27 cellular contexts compared by ENCODE assay signal in the genomic region with DNA sequence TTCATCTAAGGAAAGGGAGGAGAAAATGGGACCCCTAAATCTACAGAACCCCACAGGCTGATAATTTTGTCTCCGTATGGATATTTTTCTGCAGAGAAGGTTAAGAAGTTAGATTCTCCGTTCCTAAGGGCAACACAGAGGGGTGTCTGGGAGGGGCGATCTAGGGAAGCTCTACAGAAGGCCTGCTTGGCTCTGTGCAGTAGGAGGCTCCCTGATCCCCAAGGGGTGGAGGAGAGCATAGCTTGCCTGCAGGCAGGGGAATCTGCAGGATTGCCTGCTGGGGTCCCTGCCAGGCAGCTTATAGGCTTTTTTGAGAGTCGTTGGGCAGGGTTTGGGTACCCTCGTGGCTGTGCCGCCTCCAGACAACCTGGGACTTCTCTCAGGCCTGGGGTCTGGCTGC.
A peak's percentile ranks its signal among the peaks of the same experiment; 100 is the strongest.
DNase-seq lines count a peak whose midpoint lies in the region; ATAC-seq, FAIRE-seq and TF ChIP-seq lines count a peak whose summit lies in the region.
"Had no signal": no experiment of that assay in that cellular context is flagged by ENCODE, and none has a peak within 500 bp of the region (broad histone marks: within the 10 kb centered on the region; RNA-seq: fewer than 3 reads in every experiment).

No MANE protein-coding gene starts in this region.

- H3K27me3 Mint-ChIP-seq in WTC11 (ENCODE audit: low read depth): peaks cover 2% of the 10 kb centered on the region; the same call in 1 of the 2 replicates
- no peaks in the 10 kb centered on the region for H3K27me3 Mint-ChIP-seq in neural crest cell (ENCODE audit: low read depth)
- H3K27me3 Mint-ChIP-seq in T-helper 17 cell: no peaks in the 10 kb centered on the region
- H3K27me3 Mint-ChIP-seq: CD4-positive, alpha-beta T cell; CD8-positive, alpha-beta memory T cell had no signal

- no peak for TF ChIP-seq EP300 in HepG2 (IDR thresholded peaks at IDR 0.05; ENCODE audit: low read depth in 2 of 2, low read length in 2 of 2)
- no peak for TF ChIP-seq EP300 in HepG2 (CRISPR knock-in tag; IDR thresholded peaks at IDR 0.05; ENCODE audit: borderline replicate concordance)

- H3K9me3 ChIP-seq in HepG2 (ENCODE audit: low read length) (no peaks in the 10 kb centered on the region), right lobe of liver (no peaks in the 10 kb centered on the region), T-helper 17 cell (ENCODE audit: control insufficient read depth, low read length, poor library complexity, severe bottlenecking) (no peaks in the 10 kb centered on the region)
- H3K9me3 ChIP-seq: A549; BE2C; BLaER1 treated with 17β-estradiol and CSF1 and Interleukin-3, amounts not matched to agents 10 nM and 100 nM had no signal

- H3K4me3 Mint-ChIP-seq in WTC11: no peak overlapping the region
- H3K4me3 Mint-ChIP-seq in neural crest cell: no peak overlapping the region
- H3K4me3 Mint-ChIP-seq in T-helper 17 cell: no peak overlapping the region
- H3K4me3 Mint-ChIP-seq: CD14-positive monocyte; CD4-positive, alpha-beta T cell; CD8-positive, alpha-beta memory T cell; H9 had no signal

- H3K4me3 ChIP-seq in HepG2 (replicated peaks in 1 of 3; ENCODE audit: insufficient read depth in 1 of 3, low read depth in 2 of 3, low read length in 3 of 3): no peak overlapping the region
- no peak overlapping the region for H3K4me3 ChIP-seq in right lobe of liver
- H3K4me3 ChIP-seq: A549; BLaER1 treated with 17β-estradiol and CSF1 and Interleukin-3, amounts not matched to agents 10 nM and 100 nM; GM12878; GM23248 had no signal

- H3K4me1 ChIP-seq in HepG2 (ENCODE audit: insufficient read depth, low read length): peaks cover 11% of the 10 kb centered on the region
- no peaks in the 10 kb centered on the region for H3K4me1 ChIP-seq in right lobe of liver
- H3K4me1 ChIP-seq: A549; BE2C; BLaER1 treated with 17β-estradiol and CSF1 and Interleukin-3, amounts not matched to agents 10 nM and 100 nM had no signal

- FAIRE-seq in HepG2 (lab: Jason Lieb, UNC): no peak
- FAIRE-seq: A549, D721Med, G401.6, GM12878, GM19239 had no signal

- H3K79me2 ChIP-seq in HepG2 (ENCODE audit: insufficient read depth, low read length): no peaks in the 10 kb centered on the region

- in situ Hi-C loops in HepG2 (cut with HindIII; ENCODE audit: extremely low pct_ligation_motif_present, low pct_unique_long_range_greater_than_20kb): no loop called here

- CTCF ChIA-PET in HepG2 (lab: Yijun Ruan, JAX; ENCODE audit: low intra/inter-chr PET ratio, low total read pairs): no interaction called here
- CTCF ChIA-PET in WTC11 (lab: Charles Lee): interaction anchor here (0.6 to 1.7 kb wide), 8 partner anchors 8 to 319 kb away, joined by 3 to 5 read pairs (median 3); a partner anchor contains a TSS

- H3K27ac ChIP-seq in HepG2 (ENCODE audit: extremely low read length, insufficient read depth, low read length): no peak overlapping the region
- no peak overlapping the region for H3K27ac ChIP-seq in right lobe of liver
- H3K27ac ChIP-seq: A549; BLaER1 treated with 17β-estradiol and CSF1 and Interleukin-3, amounts not matched to agents 10 nM and 100 nM; GM23248 had no signal

- peak; percentile 68 for ATAC-seq in HepG2
- no peak for ATAC-seq in right lobe of liver
- peak; percentile 60 for ATAC-seq in WTC11
- peak; percentile 33 for ATAC-seq in sciatic nerve
- ATAC-seq in T-helper 17 cell: no peak
- ATAC-seq: GM12878, HCT116 had no signal

- TF ChIP-seq CTCF in HepG2 (CRISPR knock-in tag; IDR thresholded peaks at IDR 0.05) (no peak), right lobe of liver (IDR thresholded peaks at IDR 0.05) (no peak), WTC11 (IDR thresholded peaks at IDR 0.05) (no peak), neural crest cell (conservative IDR thresholded peaks at IDR 0.05) (no peak)

- no peak for TF ChIP-seq POLR2A in HepG2 (IDR thresholded peaks at IDR 0.05; ENCODE audit: insufficient read depth in 1 of 2, low read depth in 2 of 2, low read length in 2 of 2)
- TF ChIP-seq POLR2A in right lobe of liver (IDR thresholded peaks at IDR 0.05): no peak

- peak overlapping the region; percentile 23; the same call in 1 of the 2 replicates for H3K4me2 ChIP-seq in HepG2 (ENCODE audit: low read depth, low read length)
- H3K4me2 ChIP-seq: A549; BLaER1 treated with 17β-estradiol and CSF1 and Interleukin-3, amounts not matched to agents 10 nM and 100 nM had no signal

- intact Hi-C loops in HepG2 (cut with micrococcal nuclease; ENCODE audit: unreplicated experiment): no loop called here
- intact Hi-C loops in right lobe of liver (cut with DNase I): no loop called here
- intact Hi-C loops in sciatic nerve (cut with DNase I): no loop called here

- no peaks in the 10 kb centered on the region for H3K36me3 ChIP-seq in HepG2 (replicated peaks in 1 of 2; ENCODE audit: control insufficient read depth in 1 of 2, insufficient read depth in 2 of 2, low read length in 2 of 2)
- H3K36me3 ChIP-seq in right lobe of liver: no peaks in the 10 kb centered on the region
- H3K36me3 ChIP-seq: BE2C; BLaER1 treated with 17β-estradiol and CSF1 and Interleukin-3, amounts not matched to agents 10 nM and 100 nM had no signal

- no peak for TF ChIP-seq RAD21 in HepG2 (CRISPR knock-in tag; IDR thresholded peaks at IDR 0.05)

- H3K9me3 Mint-ChIP-seq in WTC11 (no peaks in the 10 kb centered on the region), neural crest cell (peaks cover 2% of the 10 kb centered on the region)
- H3K9me3 Mint-ChIP-seq: CD14-positive monocyte; CD4-positive, alpha-beta T cell; CD8-positive, alpha-beta memory T cell had no signal

- H2AFZ ChIP-seq in HepG2 (ENCODE audit: low read length): no peak overlapping the region
- H2AFZ ChIP-seq: GM23248 had no signal

- POLR2A ChIA-PET in HepG2 (lab: Yijun Ruan, JAX): no interaction called here
- POLR2A ChIA-PET in WTC11 (lab: Charles Lee): no interaction called here

- H3K27me3 ChIP-seq in HepG2 (ENCODE audit: control insufficient read depth in 1 of 2, insufficient read depth in 2 of 2, low read length in 2 of 2) (no peaks in the 10 kb centered on the region), right lobe of liver (no peaks in the 10 kb centered on the region)
- H3K27me3 ChIP-seq: BE2C had no signal

- H3K9ac ChIP-seq in HepG2 (ENCODE audit: insufficient read depth, low read depth, low read length): no peak overlapping the region
- H3K9ac ChIP-seq: BLaER1 treated with 17β-estradiol and CSF1 and Interleukin-3, amounts not matched to agents 10 nM and 100 nM; GM23248 had no signal

- no peaks in the 10 kb centered on the region for H4K20me1 ChIP-seq in HepG2 (ENCODE audit: insufficient read depth, low read length)

- H3K27ac Mint-ChIP-seq in WTC11 (no peak overlapping the region), neural crest cell (ENCODE audit: unreplicated experiment) (peak overlapping the region; percentile 71), T-helper 17 cell (no peak overlapping the region)
- H3K27ac Mint-ChIP-seq: CD14-positive monocyte; CD4-positive, alpha-beta T cell; CD8-positive, alpha-beta memory T cell; H9 had no signal

- DNase-seq in HepG2 (ENCODE audit: low spot score) (no peak), right lobe of liver (no peak), WTC11 (ENCODE audit: low spot score) (no peak), neural crest cell (ENCODE audit: low read depth, low spot score) (no peak), sciatic nerve (ENCODE audit: low spot score) (no peak), T-helper 17 cell (no peak), GM03348 (ENCODE audit: low spot score) (no peak), DMS153 (lab: John Stamatoyannopoulos, UW) (no peak)
- DNase-seq: 8988T; ACHN; AML-193; BE2C; CD4-positive, alpha-beta T cell; CD8-positive, alpha-beta memory T cell; DMS 273 treated with DMSO at 0.1 percent for 48 hours; DMS53; DMS79 treated with DMSO at 0.1 percent for 48 hours; GM23248; H9 had no signal

- WGBS in HepG2 (ENCODE audit: low lambda C conversion rate): 20% methylated on average over 1 of the region's 6 CpGs
- WGBS in right lobe of liver (ENCODE audit: insufficient coverage, low coverage, low lambda C conversion rate, missing lambda C conversion rate): 92% methylated on average over 2 of the region's 6 CpGs

- no TSS peak for BruUV-seq in HepG2 (replicated peaks; lab: Mats Ljungman, UMichigan)

- peaks cover 16% of the 10 kb centered on the region for H3K4me1 Mint-ChIP-seq in WTC11
- H3K4me1 Mint-ChIP-seq in neural crest cell: peaks cover 24% of the 10 kb centered on the region
- no peaks in the 10 kb centered on the region for H3K4me1 Mint-ChIP-seq in T-helper 17 cell
- H3K4me1 Mint-ChIP-seq: CD8-positive, alpha-beta memory T cell had no signal

- H3K36me3 Mint-ChIP-seq in WTC11: no peaks in the 10 kb centered on the region
- H3K36me3 Mint-ChIP-seq in neural crest cell (ENCODE audit: low read depth): no peaks in the 10 kb centered on the region
- no peaks in the 10 kb centered on the region for H3K36me3 Mint-ChIP-seq in T-helper 17 cell (ENCODE audit: low read depth)
- H3K36me3 Mint-ChIP-seq: CD14-positive monocyte; CD8-positive, alpha-beta memory T cell had no signal

TF ChIP-seq in HepG2, 621 proteins besides CTCF, POLR2A, EP300 and RAD21 (continues in another document):
- no peak for TF ChIP-seq MBD4 (IDR thresholded peaks at IDR 0.05; ENCODE audit: borderline replicate concordance, low read length)
- no peak for TF ChIP-seq RFX3 (CRISPR knock-in tag; IDR thresholded peaks at IDR 0.05)
- TF ChIP-seq, protein P1, sequence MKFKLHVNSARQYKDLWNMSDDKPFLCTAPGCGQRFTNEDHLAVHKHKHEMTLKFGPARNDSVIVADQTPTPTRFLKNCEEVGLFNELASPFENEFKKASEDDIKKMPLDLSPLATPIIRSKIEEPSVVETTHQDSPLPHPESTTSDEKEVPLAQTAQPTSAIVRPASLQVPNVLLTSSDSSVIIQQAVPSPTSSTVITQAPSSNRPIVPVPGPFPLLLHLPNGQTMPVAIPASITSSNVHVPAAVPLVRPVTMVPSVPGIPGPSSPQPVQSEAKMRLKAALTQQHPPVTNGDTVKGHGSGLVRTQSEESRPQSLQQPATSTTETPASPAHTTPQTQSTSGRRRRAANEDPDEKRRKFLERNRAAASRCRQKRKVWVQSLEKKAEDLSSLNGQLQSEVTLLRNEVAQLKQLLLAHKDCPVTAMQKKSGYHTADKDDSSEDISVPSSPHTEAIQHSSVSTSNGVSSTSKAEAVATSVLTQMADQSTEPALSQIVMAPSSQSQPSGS (CRISPR knock-in tag; IDR thresholded peaks at IDR 0.05): no peak

TF ChIP-seq in WTC11, 78 proteins besides CTCF, POLR2A, EP300 and RAD21 (continues in another document):
- TF ChIP-seq, protein P2, sequence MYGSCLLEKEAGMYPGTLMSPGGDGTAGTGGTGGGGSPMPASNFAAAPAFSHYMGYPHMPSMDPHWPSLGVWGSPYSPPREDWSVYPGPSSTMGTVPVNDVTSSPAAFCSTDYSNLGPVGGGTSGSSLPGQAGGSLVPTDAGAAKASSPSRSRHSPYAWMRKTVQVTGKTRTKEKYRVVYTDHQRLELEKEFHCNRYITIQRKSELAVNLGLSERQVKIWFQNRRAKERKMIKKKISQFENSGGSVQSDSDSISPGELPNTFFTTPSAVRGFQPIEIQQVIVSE (CRISPR knock-in tag; IDR thresholded peaks at IDR 0.05; ENCODE audit: borderline replicate concordance): no peak
- TF ChIP-seq FOXK1 (CRISPR knock-in tag; IDR thresholded peaks at IDR 0.05): no peak

Comparison
In these comparisons a context has a peak if more than half of its experiments do, and no peak if none do; other contexts are left out.
1. ATAC-seq: peak in HepG2 (single experiment), WTC11 (single experiment) and sciatic nerve (single experiment); none in right lobe of liver (0 of 4) and T-helper 17 cell (single experiment).